ENCODE assay signal across 29 cellular contexts in genomic region chr1:29325675-29326074, GRCh38.
A peak's percentile ranks its signal among the peaks of the same experiment; 100 is the strongest.
DNase-seq lines count a peak whose midpoint lies in the region; TF ChIP-seq lines count a peak whose summit lies in the region.
"Had no signal": no experiment of that assay in that cellular context is flagged by ENCODE, and none has a peak within 500 bp of the region (broad histone marks: within the 10 kb centered on the region; RNA-seq: fewer than 3 reads in every experiment).

No MANE protein-coding gene starts in this region.

- H3K9ac ChIP-seq in H9 (ENCODE audit: extremely low read depth, insufficient read length, low read length) (no peak overlapping the region), SK-N-SH (no peak overlapping the region), neural progenitor cell (no peak overlapping the region)

- TF ChIP-seq CTCF in H9 (conservative IDR thresholded peaks at IDR 0.05) (no peak), SK-N-SH (IDR thresholded peaks at IDR 0.05) (no peak), left ventricle myocardium inferior (IDR thresholded peaks at IDR 0.05; ENCODE audit: borderline replicate concordance) (no peak), neural progenitor cell (IDR thresholded peaks at IDR 0.05) (no peak), stomach (IDR thresholded peaks at IDR 0.05) (no peak)

- no peak overlapping the region for H4K8ac ChIP-seq in H9 (replicated peaks; ENCODE audit: insufficient read length, low read depth, low read length)

- POLR2A ChIA-PET in SK-N-SH (lab: Yijun Ruan, JAX) = no interaction called here

- TF ChIP-seq POLR2A in stomach (IDR thresholded peaks at IDR 0.05) = no peak

- H3K27me3 ChIP-seq in H9 (ENCODE audit: insufficient read depth, low read length) = no peaks in the 10 kb centered on the region
- H3K27me3 ChIP-seq in SK-N-SH (ENCODE audit: insufficient read depth) = no peaks in the 10 kb centered on the region
- H3K27me3 ChIP-seq in left ventricle myocardium inferior (ENCODE audit: low read depth) = peaks cover 2% of the 10 kb centered on the region
- H3K27me3 ChIP-seq in neural progenitor cell = no peaks in the 10 kb centered on the region
- peaks cover 0 to 3% (median 0%) of the 10 kb centered on the region in 3 donors for H3K27me3 ChIP-seq in stomach
- H3K27me3 ChIP-seq: colonic mucosa, Peyer's patch, SJCRH30 had no signal

- H3K27ac ChIP-seq in H9 (ENCODE audit: insufficient read length, low read depth, low read length) = no peak overlapping the region
- peak overlapping the region in 1 of 2 experiments; percentile 50; a peak in 1 of 4 replicates for H3K27ac ChIP-seq in SK-N-SH (ENCODE audit: low read depth in 2 of 2, low read length in 1 of 2)
- H3K27ac ChIP-seq in left ventricle myocardium inferior (replicated peaks) = no peak overlapping the region
- H3K27ac ChIP-seq in neural progenitor cell = no peak overlapping the region
- no peak overlapping the region for H3K27ac ChIP-seq in stomach
- H3K27ac ChIP-seq: colonic mucosa, epithelial cell of prostate, Peyer's patch, SJCRH30, WERI-Rb-1 had no signal

- H3K36me3 ChIP-seq in SK-N-SH (replicated peaks in 1 of 2; ENCODE audit: control insufficient read depth in 1 of 2, insufficient read depth in 2 of 2, low read length in 1 of 2) = no peaks in the 10 kb centered on the region
- peaks cover 3% of the 10 kb centered on the region for H3K36me3 ChIP-seq in left ventricle myocardium inferior
- H3K36me3 ChIP-seq in neural progenitor cell = no peaks in the 10 kb centered on the region
- peaks cover 0 to 57% (median 30%) of the 10 kb centered on the region in 4 donors for H3K36me3 ChIP-seq in stomach
- H3K36me3 ChIP-seq: colonic mucosa, Peyer's patch, SJCRH30, WERI-Rb-1 had no signal

- peak overlapping the region; percentile 37 to 63; a peak in 2 of 5 replicates for H3K4me3 Mint-ChIP-seq in H9
- no peak overlapping the region for H3K4me3 Mint-ChIP-seq in neural progenitor cell
- H3K4me3 Mint-ChIP-seq: activated naive CD8-positive, alpha-beta T cell; CD8-positive, alpha-beta memory T cell; natural killer cell; stimulated activated naive B cell treated with anti-CD40 and anti-IgM and Interleukin-4, amounts not matched to agents 10 μg/mL and 1 μg/mL and 100 μg/mL, for 72 hours; type B pancreatic cell had no signal

- no peaks in the 10 kb centered on the region; the same call in 1 of the 2 replicates for H3K4me1 ChIP-seq in H9 (ENCODE audit: insufficient read depth, low read length)
- H3K4me1 ChIP-seq in SK-N-SH (ENCODE audit: control insufficient read depth in 1 of 2, insufficient read depth in 2 of 2, low read depth in 1 of 2, low read length in 1 of 2) = peaks cover 0 to 15% of the 10 kb centered on the region in 2 experiments; a peak in 1 of 4 replicates
- H3K4me1 ChIP-seq in left ventricle myocardium inferior = no peaks in the 10 kb centered on the region
- peaks cover 12% of the 10 kb centered on the region for H3K4me1 ChIP-seq in neural progenitor cell
- no peaks in the 10 kb centered on the region for H3K4me1 ChIP-seq in stomach
- H3K4me1 ChIP-seq: colonic mucosa, Peyer's patch, SJCRH30 had no signal

- no peaks in the 10 kb centered on the region for H3K9me3 Mint-ChIP-seq in H9
- H3K9me3 Mint-ChIP-seq in neural progenitor cell = no peaks in the 10 kb centered on the region
- H3K9me3 Mint-ChIP-seq: CD8-positive, alpha-beta memory T cell; natural killer cell; stimulated activated naive B cell treated with anti-CD40 and anti-IgM and Interleukin-4, amounts not matched to agents 10 μg/mL and 1 μg/mL and 100 μg/mL, for 72 hours; type B pancreatic cell had no signal

- no peak overlapping the region for H2BK5ac ChIP-seq in H9 (ENCODE audit: insufficient read length, low read length)

- H3K79me1 ChIP-seq in H9 (ENCODE audit: insufficient read depth, low read depth, low read length, poor library complexity, severe bottlenecking) = no peaks in the 10 kb centered on the region

- H3K14ac ChIP-seq in H9 (ENCODE audit: insufficient read depth, low read length) = no peak overlapping the region

- intact Hi-C loops in left ventricle myocardium inferior (cut with micrococcal nuclease) = no loop called here
- intact Hi-C loops in stomach (cut with DNase I; ENCODE audit: low total_unique reads) = no loop called here

- H4K20me1 ChIP-seq in H9 (ENCODE audit: control insufficient read depth, insufficient read depth, insufficient read length) (no peaks in the 10 kb centered on the region), SK-N-SH (ENCODE audit: insufficient read depth) (no peaks in the 10 kb centered on the region), neural progenitor cell (ENCODE audit: low read depth) (no peaks in the 10 kb centered on the region)

- no peak overlapping the region for H3T11ph ChIP-seq in H9 (ENCODE audit: low read length)

- H3K9me3 ChIP-seq in H9 (ENCODE audit: control insufficient read depth, low read depth, low read length) = no peaks in the 10 kb centered on the region
- H3K9me3 ChIP-seq in SK-N-SH = no peaks in the 10 kb centered on the region
- H3K9me3 ChIP-seq in left ventricle myocardium inferior (replicated peaks) = no peaks in the 10 kb centered on the region
- H3K9me3 ChIP-seq in neural progenitor cell (ENCODE audit: low read depth) = no peaks in the 10 kb centered on the region
- no peaks in the 10 kb centered on the region for H3K9me3 ChIP-seq in stomach
- H3K9me3 ChIP-seq: colonic mucosa, mucosa of descending colon, Peyer's patch, SJCRH30 had no signal

- no peak; a peak in 1 of 4 replicates for TF ChIP-seq EP300 in SK-N-SH (IDR thresholded peaks at IDR 0.05; ENCODE audit: borderline replicate concordance in 1 of 2, low read depth in 1 of 2, low read length in 1 of 2)
- no peak for TF ChIP-seq EP300 in stomach (IDR thresholded peaks at IDR 0.05)

- H3K4me1 Mint-ChIP-seq in H9 = peaks cover 13 to 18% of the 10 kb centered on the region in 2 experiments
- peaks cover 7% of the 10 kb centered on the region for H3K4me1 Mint-ChIP-seq in neural progenitor cell
- H3K4me1 Mint-ChIP-seq: CD8-positive, alpha-beta memory T cell; natural killer cell; stimulated activated naive B cell treated with anti-CD40 and anti-IgM and Interleukin-4, amounts not matched to agents 10 μg/mL and 1 μg/mL and 100 μg/mL, for 72 hours had no signal

- H2BK15ac ChIP-seq in H9 (ENCODE audit: low read depth, low read length) = no peak overlapping the region

- no peak overlapping the region for H3K18ac ChIP-seq in H9 (ENCODE audit: insufficient read length, low read depth, low read length)

- H3K4me2 ChIP-seq in H9 (ENCODE audit: insufficient read depth, insufficient read length, low read length) = peak overlapping the region; percentile 59
- H3K4me2 ChIP-seq in SK-N-SH = no peak overlapping the region
- peak overlapping the region; percentile 47 for H3K4me2 ChIP-seq in neural progenitor cell

- TF ChIP-seq RAD21 in SK-N-SH (IDR thresholded peaks at IDR 0.05; ENCODE audit: low read length) = no peak

- no peaks in the 10 kb centered on the region for H3K23me2 ChIP-seq in H9 (ENCODE audit: insufficient read length, low read depth, low read length, poor library complexity, severe bottlenecking)

- no peak overlapping the region for H3K4ac ChIP-seq in H9 (ENCODE audit: low read depth, low read length)

- H3K9me2 ChIP-seq in SK-N-SH = no peaks in the 10 kb centered on the region

- no peak overlapping the region for H4K91ac ChIP-seq in H9 (ENCODE audit: insufficient read length, low read depth, low read length)

- H3K36me3 Mint-ChIP-seq in H9 (ENCODE audit: insufficient read depth in 1 of 3, low read depth in 3 of 3) (peaks cover 2 to 19% (median 13%) of the 10 kb centered on the region in 3 experiments; a peak in 5 of 7 replicates), neural progenitor cell (peaks cover 2% of the 10 kb centered on the region)
- H3K36me3 Mint-ChIP-seq: activated naive CD8-positive, alpha-beta T cell; CD8-positive, alpha-beta memory T cell; natural killer cell; stimulated activated naive B cell treated with anti-CD40 and anti-IgM and Interleukin-4, amounts not matched to agents 10 μg/mL and 1 μg/mL and 100 μg/mL, for 72 hours had no signal

- H2BK12ac ChIP-seq in H9 (ENCODE audit: insufficient read length, low read depth, low read length) = no peak overlapping the region

- H3F3A ChIP-seq in SK-N-SH (replicated peaks; ENCODE audit: insufficient read depth) = no peaks in the 10 kb centered on the region
- H3F3A ChIP-seq in neural progenitor cell (ENCODE audit: low read depth) = peaks cover 14% of the 10 kb centered on the region

- H2BK120ac ChIP-seq in H9 (ENCODE audit: low read depth, low read length, poor library complexity, severe bottlenecking) = no peak overlapping the region

- peak; percentile 71 for DNase-seq in H9
- DNase-seq in SK-N-SH = peak; percentile 72
- peak; percentile 56 for DNase-seq in left ventricle myocardium inferior
- DNase-seq in neural progenitor cell (ENCODE audit: low spot score) = peak; percentile 65
- DNase-seq in KG1 (lab: John Stamatoyannopoulos, UW) = no peak
- DNase-seq in stomach = no peak
- no peak for DNase-seq in NCI-H510A treated with DMSO at 0.1 percent for 48 hours (lab: John Stamatoyannopoulos, UW)
- no peak for DNase-seq in retina
- DNase-seq: activated CD4-positive, alpha-beta T cell treated with anti-CD3 and anti-CD28 coated beads for 48 hours; anterior cingulate cortex; CD8-positive, alpha-beta memory T cell; colonic mucosa; DMS153; effector CD8-positive, alpha-beta T cell; KBM-7; kidney glomerular epithelial cell; MM.1S; natural killer cell; NCI-H2029; NCI-H69; Peyer's patch; SJCRH30; stimulated activated naive B cell treated with anti-CD40 and anti-IgM and Interleukin-4, amounts not matched to agents 10 μg/mL and 1 μg/mL and 100 μg/mL, for 72 hours; WERI-Rb-1 had no signal

- peak overlapping the region in 2 of 3 experiments; percentile 75 to 87; a peak in 1 of 7 replicates for H3K27ac Mint-ChIP-seq in H9
- H3K27ac Mint-ChIP-seq in neural progenitor cell = no peak overlapping the region
- H3K27ac Mint-ChIP-seq: activated naive CD8-positive, alpha-beta T cell; CD8-positive, alpha-beta memory T cell; natural killer cell; stimulated activated naive B cell treated with anti-CD40 and anti-IgM and Interleukin-4, amounts not matched to agents 10 μg/mL and 1 μg/mL and 100 μg/mL, for 72 hours had no signal

- H3K27me3 Mint-ChIP-seq in H9 (ENCODE audit: low read depth) = no peaks in the 10 kb centered on the region
- H3K27me3 Mint-ChIP-seq in neural progenitor cell (ENCODE audit: insufficient read depth, low read depth) = peaks cover 9% of the 10 kb centered on the region
- H3K27me3 Mint-ChIP-seq: type B pancreatic cell had no signal

- H3K4me3 ChIP-seq in SK-N-SH (ENCODE audit: low read depth in 2 of 2, low read length in 1 of 2) (no peak overlapping the region), left ventricle myocardium inferior (no peak overlapping the region), neural progenitor cell (no peak overlapping the region), stomach (no peak overlapping the region)
- H3K4me3 ChIP-seq: colonic mucosa, lung, mucosa of descending colon, Peyer's patch, SJCRH30 had no signal

- no peak overlapping the region for H2AK5ac ChIP-seq in H9 (ENCODE audit: insufficient read length, low read length)

- H3K23ac ChIP-seq in H9 (ENCODE audit: insufficient read length, low read depth, low read length) = no peak overlapping the region

- CTCF ChIA-PET in SK-N-SH (lab: Yijun Ruan, JAX) = interaction anchor here (0.7 kb wide), 1 partner anchor 180 kb away, joined by 3 read pairs; no protein-coding TSS in a partner anchor

- no peak overlapping the region for H4K5ac ChIP-seq in H9 (ENCODE audit: insufficient read length, low read depth, low read length)

- H2AFZ ChIP-seq in H9 (ENCODE audit: low read length) (no peak overlapping the region), SK-N-SH (ENCODE audit: low read depth) (no peak overlapping the region), neural progenitor cell (replicated peaks) (no peak overlapping the region)

- H3K79me2 ChIP-seq in H9 (ENCODE audit: insufficient read depth, low read length) = no peaks in the 10 kb centered on the region
- no peaks in the 10 kb centered on the region for H3K79me2 ChIP-seq in SK-N-SH (ENCODE audit: insufficient read depth)
- H3K79me2 ChIP-seq in neural progenitor cell (ENCODE audit: low read depth) = no peaks in the 10 kb centered on the region

- WGBS in H9 (ENCODE audit: extremely low coverage, insufficient read length, low lambda C conversion rate) = no CpG with 5 or more reads among the region's 4 CpGs
- no CpG with 5 or more reads among the region's 4 CpGs for WGBS in SK-N-SH (ENCODE audit: low lambda C conversion rate)
- WGBS in stomach, 5 donors = 80 to 100% (median 92%) methylated on average over 1 to 4 of the region's 4 CpGs

- H3K56ac ChIP-seq in H9 (ENCODE audit: insufficient read length, low read depth, low read length) = no peak overlapping the region

- no peak overlapping the region for H2BK20ac ChIP-seq in H9 (ENCODE audit: low read depth, low read length, poor library complexity, severe bottlenecking)

Comparison
In these comparisons a context has a peak if more than half of its experiments do, and no peak if none do; other contexts are left out.
1. DNase-seq: peak in H9 (single experiment), SK-N-SH (single experiment), left ventricle myocardium inferior (single experiment) and neural progenitor cell (single experiment); none in KG1 (single experiment), stomach (single experiment), NCI-H510A treated with DMSO at 0.1 percent for 48 hours (single experiment) and retina (single experiment).